17 cellular contexts compared by ENCODE assay signal in genomic region chr7:32513205-32513604, GRCh38.
"Had no signal": no experiment of that assay in that cellular context is flagged by ENCODE, and none has a peak within 500 bp of the region (broad histone marks: within the 10 kb centered on the region; RNA-seq: fewer than 3 reads in every experiment).

No MANE protein-coding gene starts in this region.

- H3K9me3 Mint-ChIP-seq: central memory CD8-positive, alpha-beta T cell; immature natural killer cell; stimulated activated memory B cell treated with anti-CD40 and anti-IgM and Interleukin-4, amounts not matched to agents 10 μg/mL and 1 μg/mL and 100 μg/mL, for 72 hours had no signal

- H3K9ac ChIP-seq: neural progenitor cell had no signal

- H3K4me1 ChIP-seq: neural progenitor cell had no signal

- H3K27ac ChIP-seq: brain microvascular endothelial cell, coronary artery, neural progenitor cell, pancreas had no signal

- H3K9me3 ChIP-seq: pancreas had no signal

- H3K4me3 Mint-ChIP-seq: central memory CD8-positive, alpha-beta T cell; immature natural killer cell; neural progenitor cell; stimulated activated memory B cell treated with anti-CD40 and anti-IgM and Interleukin-4, amounts not matched to agents 10 μg/mL and 1 μg/mL and 100 μg/mL, for 72 hours; T-helper 2 cell treated with Interferon-gamma antibody and Interleukin-4, amounts not matched to agents 5 μg/mL and 100 μg/mL, for 36 hours had no signal

- H3K4me1 Mint-ChIP-seq: neural progenitor cell had no signal

- H3K4me3 ChIP-seq: coronary artery, neural progenitor cell, pancreas had no signal

- H3K27ac Mint-ChIP-seq: activated naive CD4-positive, alpha-beta T cell treated with anti-CD3 and anti-CD28 coated beads, Interleukin-2, amount 50 U/mL, for 72 hours; neural progenitor cell; stimulated activated memory B cell treated with anti-CD40 and anti-IgM and Interleukin-4, amounts not matched to agents 10 μg/mL and 1 μg/mL and 100 μg/mL, for 72 hours; T-helper 2 cell treated with Interferon-gamma antibody and Interleukin-4, amounts not matched to agents 5 μg/mL and 100 μg/mL, for 36 hours had no signal

- DNase-seq: activated effector memory CD4-positive, alpha-beta T cell treated with Interleukin-2 at 50 U/mL for 16 hours; anterior cingulate cortex; brain microvascular endothelial cell; effector CD4-positive, alpha-beta T cell; foreskin fibroblast; hypothalamus; immature natural killer cell; mesendoderm; pancreas; SW 1271; trophoblast cell had no signal

- H3K27me3 ChIP-seq: brain microvascular endothelial cell, neural progenitor cell, pancreas had no signal

- H3K27me3 Mint-ChIP-seq: central memory CD8-positive, alpha-beta T cell; stimulated activated memory B cell treated with anti-CD40 and anti-IgM and Interleukin-4, amounts not matched to agents 10 μg/mL and 1 μg/mL and 100 μg/mL, for 72 hours had no signal

- H3K36me3 ChIP-seq: brain microvascular endothelial cell, pancreas had no signal
